1 cellular context compared by ENCODE assay signal in genomic region chr9:83980395-83981125, GRCh38.
TF ChIP-seq lines count a peak whose summit lies in the region.

RMI1 (plus strand) TSS chr9:83980805; CDS start chr9:84000987, 20,182 bp downstream.

TF ChIP-seq in K562, 482 proteins besides CTCF, POLR2A, EP300 and RAD21 (continued from another document and continues in another):
- TF ChIP-seq NFE2 (IDR thresholded peaks at IDR 0.05; ENCODE audit: low read depth) (peak; percentile 11; the same call in 1 of the 2 replicates), MNT (conservative IDR thresholded peaks at IDR 0.05) (peak; percentile 29 to 42; a peak in 2 of 4 replicates), SPI1 (IDR thresholded peaks at IDR 0.05; ENCODE audit: borderline replicate concordance, low read depth, low read length) (peak; percentile 90), TAF7 (tag; IDR thresholded peaks at IDR 0.05) (peak; percentile 90), NEUROD1 (IDR thresholded peaks at IDR 0.05; ENCODE audit: borderline replicate concordance, low read depth, low read length, partially characterized antibody) (no peak), HDAC3 (IDR thresholded peaks at IDR 0.05; ENCODE audit: borderline replicate concordance, partially characterized antibody) (peak; percentile 65), HEY1 (CRISPR knock-in tag; IDR thresholded peaks at IDR 0.05; ENCODE audit: borderline replicate concordance) (no peak), ZNF224 (CRISPR knock-in tag; IDR thresholded peaks at IDR 0.05) (no peak), TGIF2 (CRISPR knock-in tag; IDR thresholded peaks at IDR 0.05) (no peak), AFF4 (CRISPR knock-in tag; IDR thresholded peaks at IDR 0.05) (peak; percentile 71; the same call in 1 of the 2 replicates), E2F3 (CRISPR knock-in tag; IDR thresholded peaks at IDR 0.05) (peak; percentile 95), SUPT5H (IDR thresholded peaks at IDR 0.05) (peak; percentile 92), CLOCK (CRISPR knock-in tag; IDR thresholded peaks at IDR 0.05; ENCODE audit: borderline replicate concordance) (no peak), SMARCC2 (IDR thresholded peaks at IDR 0.05; ENCODE audit: low read depth) (no peak), MYC (IDR thresholded peaks at IDR 0.05; ENCODE audit: low read depth, low read length) (peak; percentile 56), MYC (CRISPR knock-in tag; IDR thresholded peaks at IDR 0.05; ENCODE audit: borderline replicate concordance, low read depth) (no peak), CREB1 (IDR thresholded peaks at IDR 0.05) (peak; percentile 18; the same call in 1 of the 2 replicates), CREB1 (CRISPR knock-in tag; IDR thresholded peaks at IDR 0.05) (no peak; the same call in 1 of the 2 replicates), HDAC2 (IDR thresholded peaks at IDR 0.05) (no peak), SIN3A (IDR thresholded peaks at IDR 0.05; ENCODE audit: borderline replicate concordance in 2 of 2, control insufficient read depth in 1 of 2, low read depth in 2 of 2, low read length in 2 of 2) (0 out of 4 replicates have a peak, but pooled peaks of 1 of the 2 experiments have one; percentile 53), ZNF830 (CRISPR knock-in tag; IDR thresholded peaks at IDR 0.05) (no peak), TOE1 (IDR thresholded peaks at IDR 0.05; ENCODE audit: borderline replicate concordance) (0 out of 2 replicates have a peak, but pooled peaks have one; percentile 32), TOE1 (CRISPR knock-in tag; IDR thresholded peaks at IDR 0.05; ENCODE audit: borderline replicate concordance, low read depth) (no peak), RNF2 (IDR thresholded peaks at IDR 0.05) (peak; percentile 69; the same call in 1 of the 2 replicates), ZNF431 (CRISPR knock-in tag; IDR thresholded peaks at IDR 0.05) (peak; percentile 29; the same call in 1 of the 2 replicates), ZNF76 (CRISPR knock-in tag; IDR thresholded peaks at IDR 0.05; ENCODE audit: borderline replicate concordance) (no peak), SRSF7 (optimal IDR thresholded peaks at IDR 0.05; ENCODE audit: low read depth, low read length) (no peak), NCOR1 (IDR thresholded peaks at IDR 0.05) (peak; percentile 28; the same call in 1 of the 2 replicates), ZBTB33 (CRISPR knock-in tag; IDR thresholded peaks at IDR 0.05) (peak; percentile 13; the same call in 1 of the 2 replicates), KLF6 (CRISPR knock-in tag; IDR thresholded peaks at IDR 0.05; ENCODE audit: borderline replicate concordance) (0 out of 2 replicates have a peak, but pooled peaks have one; percentile 27), EGR1 (conservative IDR thresholded peaks at IDR 0.05) (0 out of 2 replicates have a peak, but pooled peaks have one; percentile 2), PRMT5 (CRISPR knock-in tag; IDR thresholded peaks at IDR 0.05) (no peak), NRF1 (conservative IDR thresholded peaks at IDR 0.05 in 1 of 2, IDR thresholded peaks at IDR 0.05 in 1 of 2) (peak; percentile 46 to 62; a peak in 3 of 4 replicates), L3MBTL2 (IDR thresholded peaks at IDR 0.05) (peak; percentile 91), E2F1 (CRISPR knock-in tag; IDR thresholded peaks at IDR 0.05) (peak; percentile 94), CREB3L1 (IDR thresholded peaks at IDR 0.05; ENCODE audit: borderline replicate concordance, low read depth) (peak; percentile 82), DACH1 (IDR thresholded peaks at IDR 0.05; ENCODE audit: partially characterized antibody) (no peak), ARID1B (IDR thresholded peaks at IDR 0.05) (peak; percentile 37; the same call in 1 of the 2 replicates), NKRF (IDR thresholded peaks at IDR 0.05; ENCODE audit: borderline replicate concordance) (no peak), LEF1 (IDR thresholded peaks at IDR 0.05) (no peak), ESRRA (IDR thresholded peaks at IDR 0.05; ENCODE audit: borderline replicate concordance, low read depth) (0 out of 2 replicates have a peak, but pooled peaks have one; percentile 23), BHLHE40 (IDR thresholded peaks at IDR 0.05; ENCODE audit: low read length) (peak; percentile 28; the same call in 1 of the 2 replicates), CAMTA2 (CRISPR knock-in tag; conservative IDR thresholded peaks at IDR 0.05) (no peak), POLR2B (IDR thresholded peaks at IDR 0.05; ENCODE audit: low read depth, partially characterized antibody) (peak; percentile 89), NONO (IDR thresholded peaks at IDR 0.05; ENCODE audit: low read depth in 2 of 2, low read length in 1 of 2) (0 out of 4 replicates have a peak, but pooled peaks of 1 of the 2 experiments have one; percentile 50), LCOR (CRISPR knock-in tag; IDR thresholded peaks at IDR 0.05) (peak; percentile 70; the same call in 1 of the 2 replicates), PHB2 (IDR thresholded peaks at IDR 0.05; ENCODE audit: low read depth) (no peak), ZBTB7A (IDR thresholded peaks at IDR 0.05; ENCODE audit: borderline replicate concordance, control insufficient read depth, low read depth, low read length) (peak; percentile 88), CXXC5 (CRISPR knock-in tag; IDR thresholded peaks at IDR 0.05) (peak; percentile 69; the same call in 1 of the 2 replicates), BRD9 (IDR thresholded peaks at IDR 0.05; ENCODE audit: low read depth, partially characterized antibody) (peak; percentile 69)
